11 cellular contexts compared by ENCODE assay signal in genomic region chr15:43218908-43219706, GRCh38. TPM values are rescaled to one million over a fixed set of nuclear protein-coding genes. Genes with fewer than 3 reads are reported as not detected.
A peak's percentile ranks its signal among the peaks of the same experiment; 100 is the strongest.
DNase-seq lines count a peak whose midpoint lies in the region; ATAC-seq, FAIRE-seq and TF ChIP-seq lines count a peak whose summit lies in the region.
"Had no signal": no experiment of that assay in that cellular context is flagged by ENCODE, and none has a peak within 500 bp of the region (broad histone marks: within the 10 kb centered on the region; RNA-seq: fewer than 3 reads in every experiment).

No MANE protein-coding gene starts in this region.

- CTCF ChIA-PET in HEK293T (lab: Yijun Ruan, JAX) (interaction anchor here (0.6 to 1.1 kb wide), 2 partner anchors 15 to 463 kb away, joined by 3 to 4 read pairs; no protein-coding TSS in a partner anchor), K562 (lab: Yijun Ruan, JAX; ENCODE audit: low intra/inter-chr PET ratio) (no interaction called here)

- H4K20me1 ChIP-seq in DOHH2 (ENCODE audit: control insufficient read depth, insufficient read depth, low read depth, low read length): no peaks in the 10 kb centered on the region
- H4K20me1 ChIP-seq in K562 (replicated peaks; ENCODE audit: control insufficient read depth, insufficient read depth, low read length): no peaks in the 10 kb centered on the region

- no peak overlapping the region for H3K27ac ChIP-seq in DOHH2 (ENCODE audit: low read depth, low read length)
- H3K27ac ChIP-seq in K562 (ENCODE audit: extremely low read depth, low read depth, low read length): no peak overlapping the region
- H3K27ac ChIP-seq in stomach: no peak overlapping the region
- H3K27ac ChIP-seq in sigmoid colon: no peak overlapping the region
- H3K27ac ChIP-seq: ovary had no signal

- no peak for TF ChIP-seq RAD21 in K562 (CRISPR knock-in tag; conservative IDR thresholded peaks at IDR 0.05 in 1 of 2, IDR thresholded peaks at IDR 0.05 in 1 of 2)

- H3K4me3 ChIP-seq in DOHH2 (ENCODE audit: low read length) (no peak overlapping the region), K562 (no peak overlapping the region), stomach (no peak overlapping the region), sigmoid colon (no peak overlapping the region)
- H3K4me3 ChIP-seq: ovary had no signal

- no peaks in the 10 kb centered on the region for H3K36me3 ChIP-seq in DOHH2 (ENCODE audit: control insufficient read depth, low read length)
- no peaks in the 10 kb centered on the region for H3K36me3 ChIP-seq in K562 (ENCODE audit: control insufficient read depth, insufficient read depth, low read length)
- no peaks in the 10 kb centered on the region for H3K36me3 ChIP-seq in stomach
- H3K36me3 ChIP-seq in sigmoid colon: no peaks in the 10 kb centered on the region
- H3K36me3 ChIP-seq: ovary had no signal

- FAIRE-seq in K562 (lab: Jason Lieb, UNC): peak; percentile 70
- FAIRE-seq: endometrium had no signal

- TF ChIP-seq POLR2A in K562 (conservative IDR thresholded peaks at IDR 0.05): no peak
- TF ChIP-seq POLR2A in stomach (IDR thresholded peaks at IDR 0.05): no peak
- no peak for TF ChIP-seq POLR2A in sigmoid colon (IDR thresholded peaks at IDR 0.05)

- ATAC-seq in K562: peak; percentile 73
- ATAC-seq in HG03378 (IDR thresholded peaks at IDR 0.05; ENCODE audit: unreplicated experiment): no peak
- ATAC-seq in left lobe of liver: no peak

- 58% methylated on average over 13 of the region's 13 CpGs for WGBS in K562 (ENCODE audit: insufficient coverage, low coverage, missing lambda C conversion rate)
- WGBS in stomach, 5 donors: 49 to 53% (median 49%) methylated on average over 12 to 13 of the region's 13 CpGs
- WGBS in sigmoid colon, 2 donors: 55 to 70% methylated on average over 13 of the region's 13 CpGs

- no peaks in the 10 kb centered on the region for H3K9me2 ChIP-seq in DOHH2 (replicated peaks; ENCODE audit: control insufficient read depth, low read length)

- in situ Hi-C loops in K562 (cut with MboI): no loop called here

- POLR2A ChIA-PET in HEK293T (lab: Yijun Ruan, JAX): no interaction called here
- POLR2A ChIA-PET in K562 (lab: Yijun Ruan, JAX): interaction anchor here (0.8 to 1.2 kb wide), 3 partner anchors 10 to 499 kb away, joined by 3 to 4 read pairs (median 3); no protein-coding TSS in a partner anchor

- H3K79me2 ChIP-seq in DOHH2 (ENCODE audit: control insufficient read depth, low read length) (no peaks in the 10 kb centered on the region), K562 (ENCODE audit: control insufficient read depth, insufficient read depth, low read length) (no peaks in the 10 kb centered on the region)

- no peaks in the 10 kb centered on the region; the same call in 1 of the 2 replicates for H3K27me3 ChIP-seq in DOHH2 (ENCODE audit: control insufficient read depth, low read length)
- H3K27me3 ChIP-seq in K562 (ENCODE audit: control insufficient read depth in 2 of 2, insufficient read depth in 2 of 2, low read length in 2 of 2): no peaks in the 10 kb centered on the region
- H3K27me3 ChIP-seq in stomach: peaks cover 0 to 8% (median 0%) of the 10 kb centered on the region in 3 donors
- peaks cover 0 to 11% (median 0%) of the 10 kb centered on the region in 3 donors for H3K27me3 ChIP-seq in sigmoid colon
- H3K27me3 ChIP-seq: ovary had no signal

- H3K4me1 ChIP-seq in DOHH2 (ENCODE audit: control insufficient read depth, low read length): no peaks in the 10 kb centered on the region
- H3K4me1 ChIP-seq in K562 (replicated peaks in 1 of 2; ENCODE audit: control insufficient read depth in 2 of 2, insufficient read depth in 2 of 2, low read length in 2 of 2): peaks cover 26 to 31% of the 10 kb centered on the region in 2 experiments; a peak in 4 of 5 replicates
- no peaks in the 10 kb centered on the region for H3K4me1 ChIP-seq in stomach
- no peaks in the 10 kb centered on the region for H3K4me1 ChIP-seq in sigmoid colon

- H3F3A ChIP-seq in DOHH2 (ENCODE audit: control insufficient read depth, insufficient read depth): no peaks in the 10 kb centered on the region

- TF ChIP-seq EP300 in K562 (IDR thresholded peaks at IDR 0.05; ENCODE audit: low read length): no peak
- no peak for TF ChIP-seq EP300 in stomach (IDR thresholded peaks at IDR 0.05)
- TF ChIP-seq EP300 in sigmoid colon (IDR thresholded peaks at IDR 0.05): no peak

- no TSS peak for BruUV-seq in K562 (replicated peaks; lab: Mats Ljungman, UMichigan)

- peak overlapping the region; percentile 67; the same call in 1 of the 2 replicates for H2AFZ ChIP-seq in K562 (ENCODE audit: low read depth, low read length)

- H3K4me2 ChIP-seq in DOHH2 (ENCODE audit: low read length) (no peak overlapping the region), K562 (ENCODE audit: insufficient read depth, low read length) (no peak overlapping the region)

- DNase-seq in HEK293T (ENCODE audit: extremely low spot score) (peak; percentile 30), K562 (ENCODE audit: extremely low read depth in 1 of 4, low spot score in 3 of 4) (peak; percentile 60 to 77 (median 64)), iris pigment epithelial cell (ENCODE audit: low read depth) (peak; percentile 35), stomach (no peak), sigmoid colon (no peak), left lobe of liver (ENCODE audit: low spot score) (no peak)
- DNase-seq: NCI-H446 treated with DMSO at 0.1 percent for 48 hours, ovary had no signal

- TF ChIP-seq CTCF in DOHH2 (IDR thresholded peaks at IDR 0.05; ENCODE audit: low read depth, low read length, poor library complexity, severe bottlenecking) (peak; percentile 41), K562 (IDR thresholded peaks at IDR 0.05 in 2 of 3, conservative IDR thresholded peaks at IDR 0.05 in 1 of 3; ENCODE audit: insufficient read depth in 2 of 3, low read depth in 1 of 3, low read length in 3 of 3) (peak; percentile 46 to 62 (median 51)), stomach (IDR thresholded peaks at IDR 0.05) (no peak), sigmoid colon (IDR thresholded peaks at IDR 0.05) (no peak)

- no peak overlapping the region for H3K9ac ChIP-seq in K562 (ENCODE audit: insufficient read depth in 1 of 2, low read depth in 2 of 2, low read length in 2 of 2)

- H3K9me1 ChIP-seq in K562 (ENCODE audit: control insufficient read depth, insufficient read depth, low read length): no peaks in the 10 kb centered on the region

- no peaks in the 10 kb centered on the region for H3K9me3 ChIP-seq in DOHH2 (ENCODE audit: control insufficient read depth, insufficient read depth, low read length)
- H3K9me3 ChIP-seq in K562 (replicated peaks; ENCODE audit: control insufficient read depth, insufficient read depth, low read depth, low read length): no peaks in the 10 kb centered on the region; the same call in 1 of the 2 replicates
- H3K9me3 ChIP-seq in stomach: no peaks in the 10 kb centered on the region
- H3K9me3 ChIP-seq in sigmoid colon: no peaks in the 10 kb centered on the region
- H3K9me3 ChIP-seq: ovary had no signal

- intact Hi-C loops in K562 (cut with micrococcal nuclease): no loop called here
- intact Hi-C loops in stomach (cut with DNase I; ENCODE audit: low total_unique reads): no loop called here
- intact Hi-C loops in sigmoid colon (cut with DNase I): no loop called here

RNA-seq across cellular contexts. Expression of gene EPB42, which starts 1.7 kb away (rescaled TPM):
- total RNA-seq in K562 (2011; cell fraction: chromatin; rRNA removed; ENCODE audit: low replicate concordance): 0.51 and 1.6 TPM in 2 replicates
- total RNA-seq in K562 (2011; cell fraction: nucleolus; rRNA removed): 1.5 and 1.7 TPM in 2 replicates
- 1.2 and 2.3 TPM in 2 replicates for total RNA-seq in K562 (2011; cell fraction: nucleoplasm; rRNA removed)
- total RNA-seq in K562 (2014; rRNA removed) (1.5 and 2.1 TPM in 2 replicates), K562 (2014; rRNA removed; fragmentation: Illumina TruSeq; extraction: Trizol) (1.4 and 1.5 TPM in 2 replicates), K562 (2015; rRNA removed; fragmentation: Illumina TruSeq; extraction: Trizol) (0.51 and 0.79 TPM in 2 replicates), K562 (2021) (1.3 and 1.7 TPM in 2 replicates), stomach (1 to 10 TPM in 1 of 5 donors, not detected in 4; 1.3 TPM), sigmoid colon (not detected), left lobe of liver (0.13 TPM)
- polyA plus RNA-seq in K562 (2011; rRNA removed) (0.59 and 0.89 TPM in 2 replicates), K562 (2014; fragmentation: Illumina TruSeq; extraction: Trizol) (1.5 and 2.3 TPM in 2 replicates), K562 (2014; fragmentation: Nextera tagmentation; extraction: Ambion mirVana) (under 1 TPM; 0.38 to 0.57 TPM), K562 (2014; rRNA removed) (1.3 and 1.6 TPM in 2 replicates), stomach (not detected), sigmoid colon (under 1 TPM in 1 of 3 donors, not detected in 2; 0.06 TPM)
- polyA plus RNA-seq in K562 (2011; cell fraction: cytosol; rRNA removed): 0.89 and 0.96 TPM in 2 replicates
- 0.66 and 0.70 TPM in 2 replicates for polyA plus RNA-seq in K562 (2011; cell fraction: nucleus; rRNA removed)
- polyA plus RNA-seq in K562 (2012): 0.91 and 1.2 TPM in 2 replicates
- polyA minus RNA-seq in K562 (2011; rRNA and poly(A)+ RNA removed): 1.5 and 1.6 TPM in 2 replicates
- 0.67 and 1.9 TPM in 2 replicates for polyA minus RNA-seq in K562 (2011; cell fraction: cytosol; rRNA and poly(A)+ RNA removed)
- 0.27 and 0.67 TPM in 2 replicates for polyA minus RNA-seq in K562 (2011; cell fraction: nucleus; rRNA and poly(A)+ RNA removed)
- polyA plus RNA-seq: ovary had no signal

RNA-seq across cellular contexts. Expression of gene CCNDBP1, which starts 33.9 kb away (rescaled TPM):
- 56.2 and 80.6 TPM in 2 replicates for total RNA-seq in K562 (2011; cell fraction: chromatin; rRNA removed; ENCODE audit: low replicate concordance)
- 40.4 and 46.3 TPM in 2 replicates for total RNA-seq in K562 (2011; cell fraction: nucleolus; rRNA removed)
- 55.0 and 77.6 TPM in 2 replicates for total RNA-seq in K562 (2011; cell fraction: nucleoplasm; rRNA removed)
- total RNA-seq in K562 (2014; rRNA removed) (50.0 and 55.5 TPM in 2 replicates), K562 (2014; rRNA removed; fragmentation: Illumina TruSeq; extraction: Trizol) (67.6 and 71.9 TPM in 2 replicates), K562 (2015; rRNA removed; fragmentation: Illumina TruSeq; extraction: Trizol) (47.9 and 49.5 TPM in 2 replicates), K562 (2021) (47.9 and 49.1 TPM in 2 replicates), stomach (10 to 100 TPM; 41.1 to 81.7 (median 46.1) TPM), sigmoid colon (10 to 100 TPM; 39.1 to 80.5 (median 49.8) TPM), left lobe of liver (20.0 TPM)
- polyA plus RNA-seq in K562 (2011; rRNA removed) (98.3 and 111 TPM in 2 replicates), K562 (2014; fragmentation: Illumina TruSeq; extraction: Trizol) (57.7 and 59.9 TPM in 2 replicates), K562 (2014; fragmentation: Nextera tagmentation; extraction: Ambion mirVana) (10 to 100 TPM; 37.0 to 44.7 TPM), K562 (2014; rRNA removed) (65.4 and 72.0 TPM in 2 replicates), stomach (100 to 1,000 TPM in 1 of 3 donors, 10 to 100 TPM in 2; 47.2 to 136 (median 58.3) TPM), sigmoid colon (100 to 1,000 TPM in 1 of 3 donors, 10 to 100 TPM in 2; 52.1 to 109 (median 95.5) TPM)
- 86.8 and 107 TPM in 2 replicates for polyA plus RNA-seq in K562 (2011; cell fraction: cytosol; rRNA removed)
- polyA plus RNA-seq in K562 (2011; cell fraction: nucleus; rRNA removed): 58.5 and 72.4 TPM in 2 replicates
- polyA plus RNA-seq in K562 (2012): 50.4 and 99.8 TPM in 2 replicates
- 61.5 and 64.1 TPM in 2 replicates for polyA minus RNA-seq in K562 (2011; rRNA and poly(A)+ RNA removed)
- 18.9 and 22.9 TPM in 2 replicates for polyA minus RNA-seq in K562 (2011; cell fraction: cytosol; rRNA and poly(A)+ RNA removed)
- polyA minus RNA-seq in K562 (2011; cell fraction: nucleus; rRNA and poly(A)+ RNA removed): 33.1 and 51.0 TPM in 2 replicates

RNA-seq across cellular contexts. Expression of gene TGM5, which starts 47.6 kb away (rescaled TPM):
- total RNA-seq in K562 (2011; cell fraction: chromatin; rRNA removed; ENCODE audit: low replicate concordance): 0.12 TPM in 1 of 2 replicates, not detected in the other
- total RNA-seq in K562 (2011; cell fraction: nucleolus; rRNA removed): not detected in 2 replicates
- total RNA-seq in K562 (2011; cell fraction: nucleoplasm; rRNA removed): not detected in 2 replicates
- total RNA-seq in K562 (2014; rRNA removed) (not detected in 2 replicates), K562 (2014; rRNA removed; fragmentation: Illumina TruSeq; extraction: Trizol) (not detected in 2 replicates), K562 (2015; rRNA removed; fragmentation: Illumina TruSeq; extraction: Trizol) (0.07 and 0.15 TPM in 2 replicates), K562 (2021) (not detected in 2 replicates), stomach (not detected), sigmoid colon (under 1 TPM in 1 of 4 donors, not detected in 3; 0.28 TPM), left lobe of liver (not detected)
- polyA plus RNA-seq in K562 (2011; rRNA removed) (0.07 TPM in 1 of 2 replicates, not detected in the other), K562 (2014; fragmentation: Illumina TruSeq; extraction: Trizol) (not detected in 2 replicates), K562 (2014; fragmentation: Nextera tagmentation; extraction: Ambion mirVana) (under 1 TPM; 0.03 to 0.10 TPM), K562 (2014; rRNA removed) (not detected in 2 replicates), stomach (1 to 10 TPM in 1 of 3 donors, not detected in 2; 1.5 TPM), sigmoid colon (not detected)
- polyA plus RNA-seq in K562 (2011; cell fraction: cytosol; rRNA removed): 0.12 and 0.15 TPM in 2 replicates
- polyA plus RNA-seq in K562 (2011; cell fraction: nucleus; rRNA removed): 0.06 and 0.07 TPM in 2 replicates
- 0.03 TPM in 1 of 2 replicates, not detected in the other for polyA plus RNA-seq in K562 (2012)
- polyA minus RNA-seq in K562 (2011; rRNA and poly(A)+ RNA removed): not detected in 2 replicates
- polyA minus RNA-seq in K562 (2011; cell fraction: cytosol; rRNA and poly(A)+ RNA removed): not detected in 2 replicates
- 0.22 TPM in 1 of 2 replicates, not detected in the other for polyA minus RNA-seq in K562 (2011; cell fraction: nucleus; rRNA and poly(A)+ RNA removed)
- total RNA-seq: ovary had no signal
- polyA plus RNA-seq: ovary had no signal

Comparison
In these comparisons a context has a peak if more than half of its experiments do, and no peak if none do; other contexts are left out.
1. CTCF ChIP-seq: peak in DOHH2 (single experiment) and K562 (3 of 3); none in stomach (0 of 7) and sigmoid colon (0 of 4).
2. DNase-seq: peak in HEK293T (single experiment), K562 (4 of 4) and iris pigment epithelial cell (single experiment); none in stomach (single experiment), sigmoid colon (single experiment) and left lobe of liver (single experiment).